12 cellular contexts compared by ENCODE assay signal in genomic region chr14:90784621-90785270, GRCh38. TPM values are rescaled to one million over a fixed set of nuclear protein-coding genes. Genes with fewer than 3 reads are reported as not detected.
DNase-seq lines count a peak whose midpoint lies in the region; ATAC-seq and TF ChIP-seq lines count a peak whose summit lies in the region.
"Had no signal": no experiment of that assay in that cellular context is flagged by ENCODE, and none has a peak within 500 bp of the region (broad histone marks: within the 10 kb centered on the region; RNA-seq: fewer than 3 reads in every experiment).

No MANE protein-coding gene starts in this region.

- H3K36me3 Mint-ChIP-seq in chondrocyte (ENCODE audit: low read depth) (peaks cover 16% of the 10 kb centered on the region), endothelial cell (ENCODE audit: low read depth, unreplicated experiment) (peaks cover 32% of the 10 kb centered on the region)
- H3K36me3 Mint-ChIP-seq: CD4-positive, alpha-beta memory T cell had no signal

- H3K36me3 ChIP-seq in H7 (replicated peaks; ENCODE audit: control insufficient read depth, insufficient read depth, low read length) = no peaks in the 10 kb centered on the region; the same call in 1 of the 2 replicates

- TF ChIP-seq CTCF in chondrocyte (IDR thresholded peaks at IDR 0.05) (no peak), endothelial cell (IDR thresholded peaks at IDR 0.05; ENCODE audit: unreplicated experiment) (no peak)

- no peak overlapping the region for H3K4me3 ChIP-seq in H7 (ENCODE audit: insufficient read depth, low read depth, low read length)

- no peaks in the 10 kb centered on the region for H3K27me3 ChIP-seq in H7 (ENCODE audit: control insufficient read depth, insufficient read depth, low read length)
- H3K27me3 ChIP-seq: BE2C had no signal

- no peaks in the 10 kb centered on the region for H3K27me3 Mint-ChIP-seq in chondrocyte (ENCODE audit: low read depth)
- peaks cover 9% of the 10 kb centered on the region for H3K27me3 Mint-ChIP-seq in endothelial cell (ENCODE audit: unreplicated experiment)
- H3K27me3 Mint-ChIP-seq: CD4-positive, alpha-beta memory T cell had no signal

- no peaks in the 10 kb centered on the region for H3K9me3 Mint-ChIP-seq in chondrocyte (ENCODE audit: low read depth)
- no peaks in the 10 kb centered on the region for H3K9me3 Mint-ChIP-seq in endothelial cell (ENCODE audit: unreplicated experiment)
- H3K9me3 Mint-ChIP-seq: CD4-positive, alpha-beta memory T cell had no signal

- H3K4me3 Mint-ChIP-seq in chondrocyte (ENCODE audit: unreplicated experiment) (no peak overlapping the region), endothelial cell (ENCODE audit: unreplicated experiment) (peak overlapping the region; percentile 24)
- H3K4me3 Mint-ChIP-seq: CD4-positive, alpha-beta memory T cell had no signal

- intact Hi-C loops in posterior vena cava (cut with DNase I) = no loop called here

- no peaks in the 10 kb centered on the region for H3K4me1 Mint-ChIP-seq in chondrocyte (ENCODE audit: low read depth)
- H3K4me1 Mint-ChIP-seq in endothelial cell (ENCODE audit: unreplicated experiment) = peaks cover 8% of the 10 kb centered on the region
- H3K4me1 Mint-ChIP-seq: CD4-positive, alpha-beta memory T cell had no signal

- no peak for ATAC-seq in GM21528 (IDR thresholded peaks at IDR 0.05; ENCODE audit: low FRiP score, unreplicated experiment)

- H3K27ac Mint-ChIP-seq in chondrocyte (ENCODE audit: unreplicated experiment) (no peak overlapping the region), endothelial cell (ENCODE audit: unreplicated experiment) (peak overlapping the region; percentile 3)

- DNase-seq in H7 = peak; percentile 9
- peak; percentile 33 for DNase-seq in chondrocyte (ENCODE audit: low spot score)
- DNase-seq in endothelial cell (ENCODE audit: low spot score) = no peak
- DNase-seq in posterior vena cava (ENCODE audit: low spot score) = peak; percentile 35
- no peak for DNase-seq in NCI-H1694 treated with DMSO at 0.1 percent for 48 hours (lab: John Stamatoyannopoulos, UW)
- no peak for DNase-seq in NCI-H2227 treated with DMSO at 0.1 percent for 48 hours (lab: John Stamatoyannopoulos, UW)
- no peak for DNase-seq in HK-2 (ENCODE audit: unreplicated experiment)
- DNase-seq: CD4-positive, alpha-beta memory T cell; DMS79; IMR-90 had no signal

RNA-seq across cellular contexts. Expression of gene TTC7B, which starts 31.5 kb away (rescaled TPM):
- total RNA-seq in H7 (2014; rRNA removed; shearing (Covaris generic)) = 27.4 and 34.5 TPM in 2 replicates
- total RNA-seq in chondrocyte = 29.9 to 45.6 TPM (median 40.3 TPM) in 3 replicates
- 93.5 TPM for total RNA-seq in endothelial cell (ENCODE audit: unreplicated experiment)
- total RNA-seq in posterior vena cava = 10 to 100 TPM; 60.5 to 75.7 TPM

Comparison
In these comparisons a context has a peak if more than half of its experiments do, and no peak if none do; other contexts are left out.
1. DNase-seq: peak in H7 (single experiment), chondrocyte (single experiment) and posterior vena cava (single experiment); none in endothelial cell (single experiment), NCI-H1694 treated with DMSO at 0.1 percent for 48 hours (single experiment), NCI-H2227 treated with DMSO at 0.1 percent for 48 hours (single experiment) and HK-2 (single experiment).